26 cellular contexts compared by ENCODE assay signal in genomic region chr6:14697427-14697826, GRCh38.
"Had no signal": no experiment of that assay in that cellular context is flagged by ENCODE, and none has a peak within 500 bp of the region (broad histone marks: within the 10 kb centered on the region; RNA-seq: fewer than 3 reads in every experiment).

No MANE protein-coding gene starts in this region.

- H3K4me3 ChIP-seq: colonic mucosa, coronary artery, dorsolateral prefrontal cortex, esophagus muscularis mucosa, esophagus squamous epithelium, gastrocnemius medialis, gastroesophageal sphincter, heart left ventricle, heart right ventricle, hepatocyte had no signal

- H3K4me2 ChIP-seq: hepatocyte had no signal

- H3K27ac ChIP-seq: colonic mucosa, coronary artery, dorsolateral prefrontal cortex, epithelial cell of prostate, esophagus muscularis mucosa, esophagus squamous epithelium, foreskin keratinocyte, gastrocnemius medialis, gastroesophageal sphincter, heart left ventricle, heart right ventricle, hepatocyte had no signal

- H2AFZ ChIP-seq: hepatocyte had no signal

- DNase-seq: colonic mucosa; cortex of kidney; dermis blood vessel endothelial cell; dorsolateral prefrontal cortex; effector CD4-positive, alpha-beta T cell; effector CD8-positive, alpha-beta T cell; effector memory CD4-positive, alpha-beta T cell; effector memory CD8-positive, alpha-beta T cell; endodermal cell; erythroblast; esophagus squamous epithelium; foreskin fibroblast; foreskin keratinocyte; foreskin melanocyte; gastrocnemius medialis; glutamatergic neuron; head of caudate nucleus; heart left ventricle; heart right ventricle had no signal

- H3K9me3 ChIP-seq: colonic mucosa, esophagus squamous epithelium, gastrocnemius medialis, gastroesophageal sphincter had no signal

- H3K36me3 ChIP-seq: colonic mucosa, esophagus muscularis mucosa, esophagus squamous epithelium, gastrocnemius medialis, gastroesophageal sphincter, heart left ventricle, heart right ventricle had no signal

- H3K27me3 ChIP-seq: colonic mucosa, esophagus muscularis mucosa, esophagus squamous epithelium, foreskin keratinocyte, gastrocnemius medialis, gastroesophageal sphincter, heart left ventricle, heart right ventricle, hepatocyte had no signal

- ATAC-seq: effector memory CD8-positive, alpha-beta T cell; esophagus mucosa; foreskin keratinocyte; gastrocnemius medialis; gastroesophageal sphincter; heart left ventricle; heart right ventricle had no signal

- FAIRE-seq: endothelial cell of umbilical vein had no signal

- H3K4me1 ChIP-seq: colonic mucosa, esophagus muscularis mucosa, esophagus squamous epithelium, gastrocnemius medialis, gastroesophageal sphincter had no signal

- H3K79me2 ChIP-seq: hepatocyte had no signal
